27 cellular contexts compared by ENCODE assay signal in the genomic region with DNA sequence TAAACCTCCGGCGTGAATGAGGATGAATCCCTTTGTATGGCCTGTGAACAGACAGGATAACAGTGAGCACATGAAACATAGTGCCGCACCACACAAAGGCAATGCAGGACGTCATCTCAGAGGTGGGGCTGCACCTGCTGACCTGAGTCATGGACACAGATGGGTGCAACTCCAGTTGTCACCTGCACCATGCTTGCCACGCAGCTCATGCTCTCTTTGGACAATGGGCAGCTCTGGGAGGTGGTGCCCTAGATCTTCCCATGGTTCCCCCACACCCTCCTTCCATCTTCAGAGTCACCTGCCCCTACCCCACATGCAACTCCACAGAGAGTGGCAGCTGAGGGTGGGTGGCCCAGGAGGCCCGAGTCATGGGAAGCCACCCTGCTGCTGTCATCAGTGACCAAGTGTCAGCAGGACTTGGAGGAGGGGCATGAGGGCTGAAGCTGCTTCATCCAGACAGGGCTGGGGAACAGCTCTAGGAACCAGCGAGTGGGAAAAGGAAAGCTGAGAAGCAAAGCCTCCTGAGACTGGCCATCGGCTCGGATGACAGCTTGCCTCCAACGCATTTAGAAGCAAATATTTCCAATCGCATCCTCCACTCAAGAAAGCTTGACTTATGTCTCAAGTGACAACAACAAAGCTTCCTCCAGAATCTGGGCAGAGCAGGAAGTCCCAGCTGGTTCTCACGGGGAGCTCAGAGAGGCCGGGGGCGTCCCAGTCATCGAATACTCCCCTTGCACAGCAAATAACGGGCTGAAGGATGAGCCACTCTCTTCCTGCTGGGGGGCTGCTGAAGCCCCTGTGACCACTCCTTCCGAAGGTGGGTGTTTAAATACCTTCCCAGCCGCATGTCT. TPM values are rescaled to one million over a fixed set of nuclear protein-coding genes. Genes with fewer than 3 reads are reported as not detected.
A peak's percentile ranks its signal among the peaks of the same experiment; 100 is the strongest.
DNase-seq lines count a peak whose midpoint lies in the region; ATAC-seq and TF ChIP-seq lines count a peak whose summit lies in the region.
"Had no signal": no experiment of that assay in that cellular context is flagged by ENCODE, and none has a peak within 500 bp of the region (broad histone marks: within the 10 kb centered on the region; RNA-seq: fewer than 3 reads in every experiment).

No MANE protein-coding gene starts in this region.

- no peak overlapping the region for H3K27ac ChIP-seq in Peyer's patch
- H3K27ac ChIP-seq in spleen, result no peak overlapping the region
- H3K27ac ChIP-seq in adrenal gland, result no peak overlapping the region
- H3K27ac ChIP-seq: brain microvascular endothelial cell, C4-2B, dorsolateral prefrontal cortex, GM23248 had no signal

- H3K4me3 ChIP-seq in Peyer's patch (no peak overlapping the region), spleen (no peak overlapping the region), adrenal gland (no peak overlapping the region)
- H3K4me3 ChIP-seq: dorsolateral prefrontal cortex, GM23248 had no signal

- H3K4me1 ChIP-seq in Peyer's patch (peaks cover 0 to 8% (median 0%) of the 10 kb centered on the region in 4 donors), spleen (peaks cover 0 to 6% (median 1%) of the 10 kb centered on the region in 6 donors), adrenal gland (replicated peaks in 1 of 2) (no peaks in the 10 kb centered on the region)

- intact Hi-C loops in cardiac septum (cut with DNase I) (no loop called here), left cardiac atrium (cut with DNase I) (no loop called here), spleen (cut with DNase I; ENCODE audit: low total_unique reads) (no loop called here), adrenal gland (cut with DNase I) (no loop called here)

- ATAC-seq in left cardiac atrium (no peak), GM19463 (IDR thresholded peaks at IDR 0.05; ENCODE audit: unreplicated experiment) (no peak)
- ATAC-seq: left colon; stimulated activated naive B cell treated with anti-CD40 and anti-IgM and Interleukin-4, amounts not matched to agents 10 μg/mL and 1 μg/mL and 100 μg/mL, for 72 hours had no signal

- DNase-seq in cardiac septum (ENCODE audit: low spot score) (peak; percentile 63), left cardiac atrium (no peak), Peyer's patch (peak in 2 of 3 donors; percentile 22 to 23), mesenteric fat pad (ENCODE audit: low spot score) (peak; percentile 59), spleen (peak; percentile 57), adrenal gland (no peak), HK-2 (ENCODE audit: unreplicated experiment) (no peak)
- DNase-seq: activated B cell treated with CpG ODN at 0.5 μM for 24 hours; activated CD4-positive, alpha-beta T cell treated with anti-CD3 and anti-CD28 coated beads, Interleukin-2, amount 50 U/mL, for 4 hours; activated naive CD4-positive, alpha-beta T cell treated with Interleukin-2 at 50 U/mL for 16 hours; activated T-cell treated with anti-CD3 and anti-CD28 coated beads, Interleukin-2, amount 50 U/mL, for 48 hours; amniotic stem cell; brain microvascular endothelial cell; GM23248; Kasumi-1; left colon; NCI-H1417 treated with DMSO at 0.1 percent for 48 hours; NCI-H2029 treated with DMSO at 0.1 percent for 48 hours; NCI-H2227 treated with DMSO at 0.1 percent for 48 hours; stimulated activated naive B cell treated with anti-CD40 and anti-IgM and Interleukin-4, amounts not matched to agents 10 μg/mL and 1 μg/mL and 100 μg/mL, for 72 hours; substantia nigra; T-helper 1 cell had no signal

- H3K9me3 ChIP-seq in Peyer's patch (no peaks in the 10 kb centered on the region), spleen (peaks cover 0 to 5% (median 0%) of the 10 kb centered on the region in 8 donors), adrenal gland (replicated peaks in 1 of 3) (no peaks in the 10 kb centered on the region)

- 62 to 67% (median 62%) methylated on average over 18 of the region's 18 CpGs for WGBS in spleen, 5 donors
- WGBS in adrenal gland, 4 donors, result 61 to 68% (median 62%) methylated on average over 17 to 18 of the region's 18 CpGs

- no peak for TF ChIP-seq POLR2A in Peyer's patch (IDR thresholded peaks at IDR 0.05)
- TF ChIP-seq POLR2A in spleen (IDR thresholded peaks at IDR 0.05), result no peak
- TF ChIP-seq POLR2A in adrenal gland (IDR thresholded peaks at IDR 0.05), result no peak

- no peaks in the 10 kb centered on the region for H3K36me3 ChIP-seq in Peyer's patch
- H3K36me3 ChIP-seq in spleen, result no peaks in the 10 kb centered on the region
- no peaks in the 10 kb centered on the region for H3K36me3 ChIP-seq in adrenal gland (replicated peaks in 1 of 2)
- H3K36me3 ChIP-seq: brain microvascular endothelial cell had no signal

- no peaks in the 10 kb centered on the region for H3K27me3 ChIP-seq in Peyer's patch
- H3K27me3 ChIP-seq in spleen (replicated peaks in 1 of 7), result peaks cover 0 to 72% (median 11%) of the 10 kb centered on the region in 7 donors
- H3K27me3 ChIP-seq in adrenal gland, result no peaks in the 10 kb centered on the region
- H3K27me3 ChIP-seq: brain microvascular endothelial cell had no signal

- TF ChIP-seq CTCF in Peyer's patch (IDR thresholded peaks at IDR 0.05) (no peak), spleen (IDR thresholded peaks at IDR 0.05 in 8 of 11, conservative IDR thresholded peaks at IDR 0.05 in 3 of 11) (no peak), adrenal gland (IDR thresholded peaks at IDR 0.05) (no peak)

RNA-seq across cellular contexts. Expression of gene VIPR2, which starts 27.1 kb away (rescaled TPM):
- total RNA-seq in cardiac septum (23.2 TPM), left cardiac atrium (1 to 10 TPM; 6.3 to 8.5 TPM), Peyer's patch (1 to 10 TPM in 3 of 4 donors, under 1 TPM in 1; 0.53 to 2.5 (median 1.8) TPM), mesenteric fat pad (4.6 TPM), spleen (1 to 10 TPM in 1 of 7 donors, under 1 TPM in 6; 0.61 to 1.4 (median 0.68) TPM), adrenal gland (1 to 10 TPM in 5 of 8 donors, under 1 TPM in 3; 0.06 to 3.8 (median 1.5) TPM)
- polyA plus RNA-seq in spleen (under 1 TPM; 0.41 to 0.58 (median 0.48) TPM), adrenal gland (under 1 TPM; 0.07 to 0.97 (median 0.64) TPM)
- total RNA-seq: activated B cell treated with CpG ODN at 0.5 μM for 24 hours, GM23248, SK-MEL-5 had no signal
- polyA plus RNA-seq: AG04450, GM23248 had no signal

Comparison
In these comparisons a context has a peak if more than half of its experiments do, and no peak if none do; other contexts are left out.
1. DNase-seq: peak in cardiac septum (single experiment), Peyer's patch (2 of 3), mesenteric fat pad (single experiment) and spleen (single experiment); none in left cardiac atrium (single experiment), adrenal gland (0 of 7) and HK-2 (single experiment).